Comparison of ENCODE assay signal across 19 cellular contexts in the genomic region with DNA sequence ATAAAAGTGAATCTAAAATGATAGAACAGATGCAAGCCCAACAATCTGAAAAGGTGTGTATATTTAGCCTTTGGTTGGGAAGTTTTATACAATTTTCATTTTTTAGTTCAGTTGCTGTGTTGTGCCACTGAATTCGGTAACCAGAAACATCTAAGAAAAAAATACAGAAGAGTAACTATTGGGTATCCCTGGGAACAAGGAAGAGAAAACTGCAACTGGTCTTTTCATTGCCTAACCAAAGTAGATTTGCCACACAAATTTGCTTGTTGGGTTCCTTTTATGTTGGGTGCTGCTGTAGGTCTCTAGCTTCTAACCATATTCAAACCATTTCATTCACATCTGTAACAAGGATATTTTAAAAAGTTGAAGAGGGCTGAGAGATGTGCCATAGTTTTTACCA. TPM values are rescaled to one million over a fixed set of nuclear protein-coding genes. Genes with fewer than 3 reads are reported as not detected.
DNase-seq lines count a peak whose midpoint lies in the region; FAIRE-seq and TF ChIP-seq lines count a peak whose summit lies in the region.
"Had no signal": no experiment of that assay in that cellular context is flagged by ENCODE, and none has a peak within 500 bp of the region (broad histone marks: within the 10 kb centered on the region; RNA-seq: fewer than 3 reads in every experiment).

No MANE protein-coding gene starts in this region.

- H3K27ac ChIP-seq in BLaER1 treated with 17β-estradiol and CSF1 and Interleukin-3, amounts not matched to agents 10 nM and 100 nM, result no peak overlapping the region; a peak in 1 of 22 replicates
- H3K27ac ChIP-seq in OCI-LY3 (ENCODE audit: low read length) (peak overlapping the region; percentile 10; the same call in 1 of the 2 replicates), astrocyte (ENCODE audit: low read depth, low read length) (no peak overlapping the region)
- H3K27ac ChIP-seq in effector memory CD4-positive, alpha-beta T cell (ENCODE audit: insufficient read depth, low read length, poor library complexity, severe bottlenecking), result no peak overlapping the region
- H3K27ac ChIP-seq: heart right ventricle had no signal

- no peak overlapping the region for H2AFZ ChIP-seq in OCI-LY3 (ENCODE audit: low read depth, low read length)
- H2AFZ ChIP-seq in astrocyte (ENCODE audit: low read depth, low read length), result no peak overlapping the region

- H3K36me3 ChIP-seq in BLaER1 treated with 17β-estradiol and CSF1 and Interleukin-3, amounts not matched to agents 10 nM and 100 nM, result peaks cover 0 to 11% (median 0%) of the 10 kb centered on the region in 11 experiments; a peak in 1 of 22 replicates
- no peaks in the 10 kb centered on the region for H3K36me3 ChIP-seq in GM06990 (ENCODE audit: control insufficient read depth, insufficient read depth, low read length)
- no peaks in the 10 kb centered on the region for H3K36me3 ChIP-seq in OCI-LY3 (replicated peaks; ENCODE audit: low read depth, low read length)
- no peaks in the 10 kb centered on the region for H3K36me3 ChIP-seq in astrocyte (ENCODE audit: insufficient read depth, low read length)
- H3K36me3 ChIP-seq in effector memory CD4-positive, alpha-beta T cell (ENCODE audit: control insufficient read depth, insufficient read depth, low read length), result no peaks in the 10 kb centered on the region

- H3K9me3 ChIP-seq in BLaER1 treated with 17β-estradiol and CSF1 and Interleukin-3, amounts not matched to agents 10 nM and 100 nM (replicated peaks in 1 of 11), result no peaks in the 10 kb centered on the region
- H3K9me3 ChIP-seq in OCI-LY3 (ENCODE audit: insufficient read depth, low read length) (no peaks in the 10 kb centered on the region), astrocyte (ENCODE audit: insufficient read depth, low read depth, low read length) (no peaks in the 10 kb centered on the region)
- no peaks in the 10 kb centered on the region for H3K9me3 ChIP-seq in effector memory CD4-positive, alpha-beta T cell (ENCODE audit: control insufficient read depth, low read length)
- H3K9me3 ChIP-seq: heart right ventricle had no signal

- H3K27me3 ChIP-seq in BLaER1 treated with 17β-estradiol and CSF1 and Interleukin-3, amounts not matched to agents 10 nM and 100 nM, result no peaks in the 10 kb centered on the region
- H3K27me3 ChIP-seq in GM06990 (replicated peaks; ENCODE audit: control insufficient read depth, insufficient read depth, low read length) (no peaks in the 10 kb centered on the region), OCI-LY3 (ENCODE audit: low read depth, low read length) (no peaks in the 10 kb centered on the region), astrocyte (ENCODE audit: insufficient read depth, low read length) (no peaks in the 10 kb centered on the region)
- H3K27me3 ChIP-seq in effector memory CD4-positive, alpha-beta T cell (replicated peaks; ENCODE audit: control insufficient read depth, insufficient read depth, low read length, poor library complexity, severe bottlenecking), result no peaks in the 10 kb centered on the region
- H3K27me3 ChIP-seq: heart right ventricle had no signal

- no peaks in the 10 kb centered on the region for H3K27me3 Mint-ChIP-seq in astrocyte (ENCODE audit: low read depth, unreplicated experiment)
- H3K27me3 Mint-ChIP-seq: naive thymus-derived CD8-positive, alpha-beta T cell had no signal

- no peak overlapping the region for H3K27ac Mint-ChIP-seq in astrocyte (ENCODE audit: unreplicated experiment)
- H3K27ac Mint-ChIP-seq: endodermal cell had no signal

- DNase-seq in GM06990 (ENCODE audit: extremely low read depth, insufficient read length), result no peak
- DNase-seq in astrocyte (ENCODE audit: low read depth), result no peak
- DNase-seq in OCI-M1 (lab: John Stamatoyannopoulos, UW), result no peak
- DNase-seq in effector memory CD4-positive, alpha-beta T cell, result no peak
- DNase-seq in NCI-H345 (lab: John Stamatoyannopoulos, UW), result no peak
- DNase-seq: amniotic stem cell; endodermal cell; heart right ventricle; IMR-90; mammary epithelial cell; naive thymus-derived CD8-positive, alpha-beta T cell; NCI-H1092; NCI-H748 treated with DMSO at 0.1 percent for 48 hours; posterior cingulate gyrus; Right ventricle myocardium superior; stimulated activated CD4-positive, alpha-beta T cell treated with anti-CD3 and anti-CD28 coated beads, Interleukin-4, amount 100 ng/mL, for 1 hour had no signal

- peak overlapping the region in 6 of 11 experiments; percentile 1 to 86 (median 74); a peak in 6 of 22 replicates for H3K4me2 ChIP-seq in BLaER1 treated with 17β-estradiol and CSF1 and Interleukin-3, amounts not matched to agents 10 nM and 100 nM
- peak overlapping the region; percentile 42 for H3K4me2 ChIP-seq in OCI-LY3 (ENCODE audit: low read length)
- no peak overlapping the region for H3K4me2 ChIP-seq in astrocyte (ENCODE audit: low read length)

- H3K79me2 ChIP-seq in OCI-LY3 (ENCODE audit: low read length) (peaks cover 37% of the 10 kb centered on the region), astrocyte (ENCODE audit: insufficient read depth, low read length) (peaks cover 25% of the 10 kb centered on the region)

- no peak overlapping the region for H3K4me3 ChIP-seq in BLaER1 treated with 17β-estradiol and CSF1 and Interleukin-3, amounts not matched to agents 10 nM and 100 nM
- H3K4me3 ChIP-seq in GM06990 (replicated peaks; ENCODE audit: low read depth, low read length), result peak overlapping the region; percentile 100
- H3K4me3 ChIP-seq in OCI-LY3 (ENCODE audit: low read length), result 0 out of 2 replicates have a peak overlapping the region, but pooled peaks have one; percentile 6
- no peak overlapping the region for H3K4me3 ChIP-seq in astrocyte (ENCODE audit: insufficient read depth, low read depth, low read length)
- H3K4me3 ChIP-seq in effector memory CD4-positive, alpha-beta T cell (ENCODE audit: insufficient read depth, low read depth, low read length, poor library complexity, severe bottlenecking), result no peak overlapping the region
- H3K4me3 ChIP-seq: heart right ventricle had no signal

- H3K4me3 Mint-ChIP-seq in astrocyte (ENCODE audit: unreplicated experiment), result peak overlapping the region; percentile 34
- H3K4me3 Mint-ChIP-seq: endodermal cell had no signal

- no peak for FAIRE-seq in astrocyte (lab: Jason Lieb, UNC)
- FAIRE-seq: H1 had no signal

- peaks cover 17% of the 10 kb centered on the region for H3K4me1 Mint-ChIP-seq in astrocyte (ENCODE audit: low read depth, unreplicated experiment)

- no peak overlapping the region for H3K9ac ChIP-seq in BLaER1 treated with 17β-estradiol and CSF1 and Interleukin-3, amounts not matched to agents 10 nM and 100 nM
- H3K9ac ChIP-seq in OCI-LY3 (ENCODE audit: low read length), result no peak overlapping the region
- H3K9ac ChIP-seq in astrocyte (ENCODE audit: low read length), result no peak overlapping the region

- no peaks in the 10 kb centered on the region for H3K36me3 Mint-ChIP-seq in astrocyte (ENCODE audit: low read depth, unreplicated experiment)

- H4K20me1 ChIP-seq in BLaER1 treated with 17β-estradiol and CSF1 and Interleukin-3, amounts not matched to agents 10 nM and 100 nM, result peaks cover 8 to 20% (median 16%) of the 10 kb centered on the region in 11 experiments; a peak in 17 of 22 replicates
- H4K20me1 ChIP-seq in OCI-LY3 (ENCODE audit: insufficient read depth, low read length) (peaks cover 13% of the 10 kb centered on the region), astrocyte (ENCODE audit: insufficient read depth, low read length) (peaks cover 18% of the 10 kb centered on the region)

- peaks cover 13 to 47% (median 28%) of the 10 kb centered on the region in 10 experiments for H3K4me1 ChIP-seq in BLaER1 treated with 17β-estradiol and CSF1 and Interleukin-3, amounts not matched to agents 10 nM and 100 nM
- peaks cover 33% of the 10 kb centered on the region for H3K4me1 ChIP-seq in OCI-LY3 (ENCODE audit: low read length)
- peaks cover 3% of the 10 kb centered on the region for H3K4me1 ChIP-seq in astrocyte (ENCODE audit: insufficient read depth, low read length)
- peaks cover 10% of the 10 kb centered on the region for H3K4me1 ChIP-seq in effector memory CD4-positive, alpha-beta T cell (ENCODE audit: control insufficient read depth, insufficient read depth, low read length, poor library complexity, severe bottlenecking)

- TF ChIP-seq CTCF in GM06990 (IDR thresholded peaks at IDR 0.05; ENCODE audit: insufficient read depth, low read length, poor library complexity, severe bottlenecking), result no peak
- TF ChIP-seq CTCF in OCI-LY3 (IDR thresholded peaks at IDR 0.05; ENCODE audit: low read depth, low read length), result no peak
- no peak for TF ChIP-seq CTCF in astrocyte (IDR thresholded peaks at IDR 0.05; ENCODE audit: insufficient read depth, low read depth, low read length)

- H3K9me3 Mint-ChIP-seq in astrocyte (ENCODE audit: unreplicated experiment), result no peaks in the 10 kb centered on the region
- H3K9me3 Mint-ChIP-seq: endodermal cell; naive thymus-derived CD8-positive, alpha-beta T cell had no signal

RNA-seq across cellular contexts. Expression of a gene that starts 2.8 kb away (rescaled TPM):
- 166 and 171 TPM in 2 replicates for total RNA-seq in astrocyte

RNA-seq across cellular contexts. Expression of a gene that starts 43.8 kb away (rescaled TPM):
- total RNA-seq in astrocyte, result 429 and 463 TPM in 2 replicates

Comparison
In these comparisons a context has a peak if more than half of its experiments do, and no peak if none do; other contexts are left out.
1. H3K4me3 ChIP-seq: peak in GM06990 (single experiment) and OCI-LY3 (single experiment); none in BLaER1 treated with 17β-estradiol and CSF1 and Interleukin-3, amounts not matched to agents 10 nM and 100 nM (0 of 10), astrocyte (single experiment) and effector memory CD4-positive, alpha-beta T cell (single experiment).